Comparison of ENCODE assay signal across 8 cellular contexts in genomic region chr4:138242076-138242829, GRCh38. TPM values are rescaled to one million over a fixed set of nuclear protein-coding genes. Genes with fewer than 3 reads are reported as not detected.
DNase-seq lines count a peak whose midpoint lies in the region; ATAC-seq, FAIRE-seq and TF ChIP-seq lines count a peak whose summit lies in the region.

Gene SLC7A11 (minus strand): TSS chr4:138242349. CDS start chr4:138242069, 280 bp downstream.

- no peak within 1 kb of the TSS for H3K27ac ChIP-seq in uterus

- no peaks in the 10 kb centered on the region for H3K27me3 ChIP-seq in uterus

- no peaks in the 10 kb centered on the region for H3K36me3 Mint-ChIP-seq in activated T-helper 2 cell treated with anti-CD3 and anti-CD28 coated beads, Interferon-gamma antibody, Interleukin-2, Interleukin-4, amounts not matched to agents 10 μg/mL and 5 μg/mL and 100 μg/mL, durations not matched to agents 14 hours and 24 hours and 36 hours (ENCODE audit: low read depth)

- H3K4me3 ChIP-seq in uterus: peak within 1 kb of the TSS in 1 of 2 donors; percentile 12

- TF ChIP-seq POLR2A in uterus (IDR thresholded peaks at IDR 0.05): peak in 1 of 2 donors; percentile 16

- DNase-seq in Daoy (ENCODE audit: low read depth): peak; percentile 84
- peak; percentile 65 for DNase-seq in HTR-8/SVneo (ENCODE audit: insufficient read length, low spot score)
- DNase-seq in NOMO-1 treated with dmso at 0.1 percent for 144 hours (lab: John Stamatoyannopoulos, UW; ENCODE audit: unreplicated experiment): peak; percentile 96
- peak; percentile 74 for DNase-seq in activated T-helper 2 cell treated with anti-CD3 and anti-CD28 coated beads, Interferon-gamma antibody, Interleukin-2, Interleukin-4, amounts not matched to agents 10 μg/mL and 5 μg/mL and 100 μg/mL, durations not matched to agents 14 hours and 24 hours and 36 hours (ENCODE audit: low spot score)
- DNase-seq in foreskin melanocyte: peak; percentile 91
- peak; percentile 96 for DNase-seq in non-pigmented ciliary epithelial cell (ENCODE audit: low read depth)
- DNase-seq in uterus: peak; percentile 19 to 26

- ATAC-seq in GM21447 (IDR thresholded peaks at IDR 0.05; ENCODE audit: unreplicated experiment): peak; percentile 97

- peak; percentile 31 for FAIRE-seq in HTR-8/SVneo (lab: Jason Lieb, UNC)

- H3K9me3 ChIP-seq in uterus: no peaks in the 10 kb centered on the region

- no peaks in the 10 kb centered on the region for H3K27me3 Mint-ChIP-seq in activated T-helper 2 cell treated with anti-CD3 and anti-CD28 coated beads, Interferon-gamma antibody, Interleukin-2, Interleukin-4, amounts not matched to agents 10 μg/mL and 5 μg/mL and 100 μg/mL, durations not matched to agents 14 hours and 24 hours and 36 hours (ENCODE audit: low read depth)

- no peaks in the 10 kb centered on the region for H3K9me3 Mint-ChIP-seq in activated T-helper 2 cell treated with anti-CD3 and anti-CD28 coated beads, Interferon-gamma antibody, Interleukin-2, Interleukin-4, amounts not matched to agents 10 μg/mL and 5 μg/mL and 100 μg/mL, durations not matched to agents 14 hours and 24 hours and 36 hours

- peak within 1 kb of the TSS; percentile 90 for H3K4me3 Mint-ChIP-seq in activated T-helper 2 cell treated with anti-CD3 and anti-CD28 coated beads, Interferon-gamma antibody, Interleukin-2, Interleukin-4, amounts not matched to agents 10 μg/mL and 5 μg/mL and 100 μg/mL, durations not matched to agents 14 hours and 24 hours and 36 hours (ENCODE audit: low read depth)

- TF ChIP-seq CTCF in uterus (IDR thresholded peaks at IDR 0.05): no peak

- peak within 1 kb of the TSS; percentile 97 for H3K27ac Mint-ChIP-seq in activated T-helper 2 cell treated with anti-CD3 and anti-CD28 coated beads, Interferon-gamma antibody, Interleukin-2, Interleukin-4, amounts not matched to agents 10 μg/mL and 5 μg/mL and 100 μg/mL, durations not matched to agents 14 hours and 24 hours and 36 hours

- H3K4me1 Mint-ChIP-seq in activated T-helper 2 cell treated with anti-CD3 and anti-CD28 coated beads, Interferon-gamma antibody, Interleukin-2, Interleukin-4, amounts not matched to agents 10 μg/mL and 5 μg/mL and 100 μg/mL, durations not matched to agents 14 hours and 24 hours and 36 hours (ENCODE audit: low read depth): peaks cover 30% of the 10 kb centered on the region

- intact Hi-C loops in activated T-helper 2 cell treated with anti-CD3 and anti-CD28 coated beads, Interferon-gamma antibody, Interleukin-2, Interleukin-4, amounts not matched to agents 10 μg/mL and 5 μg/mL and 100 μg/mL, durations not matched to agents 14 hours and 24 hours and 36 hours (cut with micrococcal nuclease): loop anchor here (5.0 to 10.0 kb wide), 3 partner anchors 773 to 1415 kb away; partner anchors contain the start of genes ELF2 and NOCT
- intact Hi-C loops in uterus (cut with DNase I; ENCODE audit: low total_unique reads): no loop called here

- H3K4me1 ChIP-seq in uterus: no peaks in the 10 kb centered on the region

- H3K36me3 ChIP-seq in uterus: no peaks in the 10 kb centered on the region

RNA-seq across cellular contexts. Expression of gene SLC7A11, which starts in this region (rescaled TPM):
- total RNA-seq in Daoy (2014; rRNA removed; shearing (Covaris generic)): 3.0 and 3.6 TPM in 2 replicates
- 0.92 and 1.8 TPM in 2 replicates for total RNA-seq in activated T-helper 2 cell treated with anti-CD3 and anti-CD28 coated beads, Interferon-gamma antibody, Interleukin-2, Interleukin-4, amounts not matched to agents 10 μg/mL and 5 μg/mL and 100 μg/mL, durations not matched to agents 14 hours and 24 hours and 36 hours
- total RNA-seq in uterus: 1 to 10 TPM in 1 of 4 donors, under 1 TPM in 1, not detected in 2; 0.61 to 5.1 TPM

Comparison
In these comparisons a context has a peak if more than half of its experiments do, and no peak if none do; other contexts are left out.
1. DNase-seq: peak in every context shown above with its lines; median percentile 96 in NOMO-1 treated with dmso at 0.1 percent for 144 hours; 96 in non-pigmented ciliary epithelial cell; 91 in foreskin melanocyte; 84 in Daoy; 74 in activated T-helper 2 cell treated with anti-CD3 and anti-CD28 coated beads, Interferon-gamma antibody, Interleukin-2, Interleukin-4, amounts not matched to agents 10 μg/mL and 5 μg/mL and 100 μg/mL, durations not matched to agents 14 hours and 24 hours and 36 hours; 65 in HTR-8/SVneo; 22 in uterus.